Comparison of ENCODE assay signal across 35 cellular contexts in the genomic region with DNA sequence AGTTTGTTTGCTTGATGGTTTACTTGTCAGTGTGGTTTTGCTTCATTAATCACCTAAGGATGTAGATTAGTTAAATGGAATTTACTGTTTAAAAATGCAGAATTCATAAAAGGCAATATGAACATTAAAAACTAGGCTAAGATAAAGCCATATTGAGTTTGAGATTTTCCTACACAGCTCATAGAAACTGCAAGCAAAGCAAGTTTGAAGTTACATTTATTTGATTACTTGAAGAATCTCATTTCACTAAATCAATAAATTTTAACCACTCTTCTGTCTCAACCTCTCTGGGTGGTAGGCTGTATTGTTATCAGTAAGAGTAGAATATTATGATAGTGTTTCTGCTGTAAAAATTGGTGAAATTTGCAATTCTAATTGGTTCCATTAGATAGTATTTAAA.
"Had no signal": no experiment of that assay in that cellular context is flagged by ENCODE, and none has a peak within 500 bp of the region (broad histone marks: within the 10 kb centered on the region; RNA-seq: fewer than 3 reads in every experiment).

No MANE protein-coding gene starts in this region.

- DNase-seq: Karpas-422, Kasumi-1, MG63, MM.1S, MV-4-11, NCI-H1048, NCI-H1092, NCI-H1092 treated with DMSO at 0.1 percent for 48 hours, NCI-H1105, NCI-H1105 treated with DMSO at 0.1 percent for 48 hours, NCI-H1417, NCI-H1417 treated with DMSO at 0.1 percent for 48 hours, NCI-H1436, NCI-H1436 treated with DMSO at 0.1 percent for 48 hours, NCI-H146, NCI-H1694, NCI-H1694 treated with DMSO at 0.1 percent for 48 hours, NCI-H187, NCI-H187 treated with DMSO at 0.1 percent for 48 hours, NCI-H1930, NCI-H2029, NCI-H2029 treated with DMSO at 0.1 percent for 48 hours, NCI-H2081, NCI-H2081 treated with DMSO at 0.1 percent for 48 hours, NCI-H2107, NCI-H2171, NCI-H2171 treated with DMSO at 0.1 percent for 48 hours, NCI-H2227 treated with DMSO at 0.1 percent for 48 hours, NCI-H226, NCI-H345, NCI-H446, NCI-H446 treated with DMSO at 0.1 percent for 48 hours, NCI-H510A, NCI-H510A treated with DMSO at 0.1 percent for 48 hours, NCI-H524 had no signal

- H3K27me3 ChIP-seq: MG63 had no signal

- H3K9me3 ChIP-seq: MG63 had no signal

- H3K36me3 ChIP-seq: MG63 had no signal

- H3K4me3 ChIP-seq: MG63 had no signal
